Comparison of ENCODE assay signal across 8 cellular contexts in the genomic region with DNA sequence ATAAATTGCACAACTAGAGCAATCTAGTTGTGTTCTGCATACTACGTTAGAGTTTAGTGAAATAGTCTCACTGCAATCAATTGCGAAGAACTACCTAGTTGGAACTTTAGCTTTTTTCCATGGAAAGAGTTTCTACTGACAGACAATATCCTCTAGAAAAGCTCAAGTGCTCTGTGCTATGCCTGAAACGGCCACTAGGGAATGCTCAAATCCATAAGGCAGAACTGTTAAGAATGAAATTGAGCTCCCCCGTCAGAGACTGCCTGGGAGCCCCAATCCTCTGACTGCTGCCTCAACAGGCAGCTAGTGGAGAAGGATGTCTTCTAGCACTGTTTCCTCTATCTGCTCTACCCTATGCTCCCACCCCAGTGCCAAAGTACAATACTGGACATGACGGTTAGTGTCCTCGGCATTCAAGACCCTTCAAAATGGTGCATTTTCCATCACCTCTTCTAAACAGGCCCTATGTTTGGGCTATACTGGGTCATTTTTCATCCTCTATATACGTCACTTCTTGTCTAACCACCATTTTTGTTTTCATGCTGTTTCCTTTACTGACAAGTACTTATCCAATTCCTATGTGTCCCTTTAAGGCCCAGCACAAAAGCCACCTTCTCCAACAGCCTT. TPM values are rescaled to one million over a fixed set of nuclear protein-coding genes. Genes with fewer than 3 reads are reported as not detected.
DNase-seq lines count a peak whose midpoint lies in the region; ATAC-seq and TF ChIP-seq lines count a peak whose summit lies in the region.

No MANE protein-coding gene starts in this region.

- H2AFZ ChIP-seq in GM23338: no peak overlapping the region

- H3K79me2 ChIP-seq in GM23338 (replicated peaks; ENCODE audit: insufficient read depth): no peaks in the 10 kb centered on the region

- no peaks in the 10 kb centered on the region for H3K4me1 ChIP-seq in GM23338 (ENCODE audit: insufficient read depth)

- no peaks in the 10 kb centered on the region for H3K27me3 Mint-ChIP-seq in GM23338 (ENCODE audit: insufficient read depth, low read depth, poor library complexity)

- DNase-seq in GM04504 (ENCODE audit: low read depth) (peak; percentile 20), GM23338 (ENCODE audit: low spot score) (peak; percentile 83), MV-4-11 (lab: John Stamatoyannopoulos, UW) (peak; percentile 61), T-helper 1 cell (peak in 4 of 5 donors; percentile 15 to 45 (median 18)), astrocyte of the hippocampus (ENCODE audit: low read depth, low spot score) (peak; percentile 69), iPS-NIHi11 (ENCODE audit: low spot score) (peak; percentile 73), DMS79 treated with DMSO at 0.1 percent for 48 hours (lab: John Stamatoyannopoulos, UW) (no peak)
- DNase-seq in stimulated activated CD4-positive, alpha-beta T cell treated with anti-CD3 and anti-CD28 coated beads, Interleukin-1b, Interleukin-23, amount 100 ng/mL, for 48 hours: peak; percentile 28

- no peaks in the 10 kb centered on the region for H3F3A ChIP-seq in GM23338 (replicated peaks; ENCODE audit: low read depth)

- 0 out of 3 replicates have a peak, but pooled peaks cover 3% of the 10 kb centered on the region for H3K4me1 Mint-ChIP-seq in GM23338

- H3K4me3 Mint-ChIP-seq in GM23338: no peak overlapping the region

- H3K9me2 ChIP-seq in GM23338 (ENCODE audit: insufficient read depth): no peaks in the 10 kb centered on the region

- no peaks in the 10 kb centered on the region for H3K36me3 Mint-ChIP-seq in GM23338 (ENCODE audit: low read depth)

- no peaks in the 10 kb centered on the region for H3K27me3 ChIP-seq in GM23338 (ENCODE audit: insufficient read depth)

- ATAC-seq in GM23338: peak; percentile 96

- H3K4me3 ChIP-seq in GM23338: no peak overlapping the region

- H4K20me1 ChIP-seq in GM23338 (replicated peaks; ENCODE audit: insufficient read depth): no peaks in the 10 kb centered on the region

- H3K9me3 Mint-ChIP-seq in GM23338: no peaks in the 10 kb centered on the region

- H3K36me3 ChIP-seq in GM23338 (ENCODE audit: insufficient read depth): no peaks in the 10 kb centered on the region

- H3K4me2 ChIP-seq in GM23338: no peak overlapping the region

- H3K27ac Mint-ChIP-seq in GM23338: no peak overlapping the region

- no peak overlapping the region for H3K27ac ChIP-seq in GM23338 (ENCODE audit: low read depth)

- TF ChIP-seq CTCF in GM23338 (conservative IDR thresholded peaks at IDR 0.05; ENCODE audit: low read depth in 2 of 2): peak; percentile 62 to 77

TF ChIP-seq in GM23338, 12 proteins besides CTCF, POLR2A, EP300 and RAD21 (continues in another document):
- no peak for TF ChIP-seq ZNF114 (CRISPR knock-in tag; IDR thresholded peaks at IDR 0.05)
- TF ChIP-seq EZH2phosphoT487 (IDR thresholded peaks at IDR 0.05; ENCODE audit: unreplicated experiment): no peak
- TF ChIP-seq, protein P1, sequence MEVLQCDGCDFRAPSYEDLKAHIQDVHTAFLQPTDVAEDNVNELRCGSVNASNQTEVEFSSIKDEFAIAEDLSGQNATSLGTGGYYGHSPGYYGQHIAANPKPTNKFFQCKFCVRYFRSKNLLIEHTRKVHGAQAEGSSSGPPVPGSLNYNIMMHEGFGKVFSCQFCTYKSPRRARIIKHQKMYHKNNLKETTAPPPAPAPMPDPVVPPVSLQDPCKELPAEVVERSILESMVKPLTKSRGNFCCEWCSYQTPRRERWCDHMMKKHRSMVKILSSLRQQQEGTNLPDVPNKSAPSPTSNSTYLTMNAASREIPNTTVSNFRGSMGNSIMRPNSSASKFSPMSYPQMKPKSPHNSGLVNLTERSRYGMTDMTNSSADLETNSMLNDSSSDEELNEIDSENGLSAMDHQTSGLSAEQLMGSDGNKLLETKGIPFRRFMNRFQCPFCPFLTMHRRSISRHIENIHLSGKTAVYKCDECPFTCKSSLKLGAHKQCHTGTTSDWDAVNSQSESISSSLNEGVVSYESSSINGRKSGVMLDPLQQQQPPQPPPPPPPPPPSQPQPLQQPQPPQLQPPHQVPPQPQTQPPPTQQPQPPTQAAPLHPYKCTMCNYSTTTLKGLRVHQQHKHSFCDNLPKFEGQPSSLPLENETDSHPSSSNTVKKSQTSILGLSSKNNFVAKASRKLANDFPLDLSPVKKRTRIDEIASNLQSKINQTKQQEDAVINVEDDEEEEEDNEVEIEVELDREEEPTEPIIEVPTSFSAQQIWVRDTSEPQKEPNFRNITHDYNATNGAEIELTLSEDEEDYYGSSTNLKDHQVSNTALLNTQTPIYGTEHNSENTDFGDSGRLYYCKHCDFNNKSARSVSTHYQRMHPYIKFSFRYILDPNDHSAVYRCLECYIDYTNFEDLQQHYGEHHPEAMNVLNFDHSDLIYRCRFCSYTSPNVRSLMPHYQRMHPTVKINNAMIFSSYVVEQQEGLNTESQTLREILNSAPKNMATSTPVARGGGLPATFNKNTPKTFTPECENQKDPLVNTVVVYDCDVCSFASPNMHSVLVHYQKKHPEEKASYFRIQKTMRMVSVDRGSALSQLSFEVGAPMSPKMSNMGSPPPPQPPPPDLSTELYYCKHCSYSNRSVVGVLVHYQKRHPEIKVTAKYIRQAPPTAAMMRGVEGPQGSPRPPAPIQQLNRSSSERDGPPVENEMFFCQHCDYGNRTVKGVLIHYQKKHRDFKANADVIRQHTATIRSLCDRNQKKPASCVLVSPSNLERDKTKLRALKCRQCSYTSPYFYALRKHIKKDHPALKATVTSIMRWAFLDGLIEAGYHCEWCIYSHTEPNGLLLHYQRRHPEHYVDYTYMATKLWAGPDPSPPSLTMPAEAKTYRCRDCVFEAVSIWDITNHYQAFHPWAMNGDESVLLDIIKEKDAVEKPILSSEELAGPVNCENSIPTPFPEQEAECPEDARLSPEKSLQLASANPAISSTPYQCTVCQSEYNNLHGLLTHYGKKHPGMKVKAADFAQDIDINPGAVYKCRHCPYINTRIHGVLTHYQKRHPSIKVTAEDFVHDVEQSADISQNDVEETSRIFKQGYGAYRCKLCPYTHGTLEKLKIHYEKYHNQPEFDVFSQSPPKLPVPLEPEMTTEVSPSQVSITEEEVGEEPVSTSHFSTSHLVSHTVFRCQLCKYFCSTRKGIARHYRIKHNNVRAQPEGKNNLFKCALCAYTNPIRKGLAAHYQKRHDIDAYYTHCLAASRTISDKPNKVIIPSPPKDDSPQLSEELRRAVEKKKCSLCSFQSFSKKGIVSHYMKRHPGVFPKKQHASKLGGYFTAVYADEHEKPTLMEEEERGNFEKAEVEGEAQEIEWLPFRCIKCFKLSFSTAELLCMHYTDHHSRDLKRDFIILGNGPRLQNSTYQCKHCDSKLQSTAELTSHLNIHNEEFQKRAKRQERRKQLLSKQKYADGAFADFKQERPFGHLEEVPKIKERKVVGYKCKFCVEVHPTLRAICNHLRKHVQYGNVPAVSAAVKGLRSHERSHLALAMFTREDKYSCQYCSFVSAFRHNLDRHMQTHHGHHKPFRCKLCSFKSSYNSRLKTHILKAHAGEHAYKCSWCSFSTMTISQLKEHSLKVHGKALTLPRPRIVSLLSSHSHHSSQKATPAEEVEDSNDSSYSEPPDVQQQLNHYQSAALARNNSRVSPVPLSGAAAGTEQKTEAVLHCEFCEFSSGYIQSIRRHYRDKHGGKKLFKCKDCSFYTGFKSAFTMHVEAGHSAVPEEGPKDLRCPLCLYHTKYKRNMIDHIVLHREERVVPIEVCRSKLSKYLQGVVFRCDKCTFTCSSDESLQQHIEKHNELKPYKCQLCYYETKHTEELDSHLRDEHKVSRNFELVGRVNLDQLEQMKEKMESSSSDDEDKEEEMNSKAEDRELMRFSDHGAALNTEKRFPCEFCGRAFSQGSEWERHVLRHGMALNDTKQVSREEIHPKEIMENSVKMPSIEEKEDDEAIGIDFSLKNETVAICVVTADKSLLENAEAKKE (CRISPR knock-in tag; IDR thresholded peaks at IDR 0.05): no peak
- TF ChIP-seq CREB1 (CRISPR knock-in tag; IDR thresholded peaks at IDR 0.05; ENCODE audit: low read depth): no peak
- TF ChIP-seq REST (IDR thresholded peaks at IDR 0.05; ENCODE audit: unreplicated experiment): no peak
- TF ChIP-seq NANOG (IDR thresholded peaks at IDR 0.05; ENCODE audit: borderline replicate concordance): no peak
- no peak for TF ChIP-seq POLR2AphosphoS5 (IDR thresholded peaks at IDR 0.05; ENCODE audit: low read depth)
- TF ChIP-seq JUNB (IDR thresholded peaks at IDR 0.05; ENCODE audit: unreplicated experiment): no peak
- no peak for TF ChIP-seq EZH2 (IDR thresholded peaks at IDR 0.05; ENCODE audit: low read depth, unreplicated experiment)
- TF ChIP-seq STAT1 (IDR thresholded peaks at IDR 0.05; ENCODE audit: unreplicated experiment): no peak
- no peak for TF ChIP-seq ZNF331 (CRISPR knock-in tag; IDR thresholded peaks at IDR 0.05; ENCODE audit: low read depth)

RNA-seq across cellular contexts. Expression of gene FRMD7, which starts 35.3 kb away (rescaled TPM):
- total RNA-seq in GM23338 (2014; rRNA removed; shearing (Covaris generic)): not detected in 2 replicates
- polyA plus RNA-seq in GM23338 (2016; fragmentation: Nextera tagmentation; extraction: Ambion mirVana): not detected in 2 replicates
